Comparison of ENCODE assay signal across 1 cellular context in the genomic region with DNA sequence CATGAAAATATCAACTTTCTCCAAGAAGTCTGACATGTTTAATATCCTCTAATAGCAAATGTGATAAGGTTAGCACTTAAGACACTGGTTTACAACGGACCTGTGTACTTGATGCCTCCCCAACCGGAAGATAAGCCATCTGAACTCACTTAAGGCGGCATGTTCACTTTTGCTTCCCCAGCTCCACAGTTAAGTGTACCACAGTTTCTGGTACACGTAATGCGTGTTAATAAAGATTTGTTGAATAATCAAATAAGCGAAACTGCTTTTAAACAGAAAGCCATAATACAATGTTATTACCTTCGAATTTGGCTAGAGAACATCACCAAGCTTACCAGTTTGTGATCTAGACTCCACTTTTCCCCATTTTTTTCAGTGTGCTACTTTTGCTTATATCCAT.
TF ChIP-seq lines count a peak whose summit lies in the region.

No MANE protein-coding gene starts in this region.

TF ChIP-seq in SK-N-SH, 30 proteins besides CTCF, POLR2A, EP300 and RAD21 (continued from another document):
- TF ChIP-seq TEAD4 (IDR thresholded peaks at IDR 0.05; ENCODE audit: borderline replicate concordance, insufficient read depth) (no peak), NFIC (IDR thresholded peaks at IDR 0.05; ENCODE audit: borderline replicate concordance) (no peak), PBX3 (IDR thresholded peaks at IDR 0.05) (no peak), TAF1 (IDR thresholded peaks at IDR 0.05; ENCODE audit: borderline replicate concordance, low read depth, low read length) (no peak), USF1 (IDR thresholded peaks at IDR 0.05; ENCODE audit: borderline replicate concordance, low read depth) (no peak)
- TF ChIP-seq, protein P1, sequence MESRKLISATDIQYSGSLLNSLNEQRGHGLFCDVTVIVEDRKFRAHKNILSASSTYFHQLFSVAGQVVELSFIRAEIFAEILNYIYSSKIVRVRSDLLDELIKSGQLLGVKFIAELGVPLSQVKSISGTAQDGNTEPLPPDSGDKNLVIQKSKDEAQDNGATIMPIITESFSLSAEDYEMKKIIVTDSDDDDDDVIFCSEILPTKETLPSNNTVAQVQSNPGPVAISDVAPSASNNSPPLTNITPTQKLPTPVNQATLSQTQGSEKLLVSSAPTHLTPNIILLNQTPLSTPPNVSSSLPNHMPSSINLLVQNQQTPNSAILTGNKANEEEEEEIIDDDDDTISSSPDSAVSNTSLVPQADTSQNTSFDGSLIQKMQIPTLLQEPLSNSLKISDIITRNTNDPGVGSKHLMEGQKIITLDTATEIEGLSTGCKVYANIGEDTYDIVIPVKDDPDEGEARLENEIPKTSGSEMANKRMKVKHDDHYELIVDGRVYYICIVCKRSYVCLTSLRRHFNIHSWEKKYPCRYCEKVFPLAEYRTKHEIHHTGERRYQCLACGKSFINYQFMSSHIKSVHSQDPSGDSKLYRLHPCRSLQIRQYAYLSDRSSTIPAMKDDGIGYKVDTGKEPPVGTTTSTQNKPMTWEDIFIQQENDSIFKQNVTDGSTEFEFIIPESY (IDR thresholded peaks at IDR 0.05; ENCODE audit: borderline replicate concordance, low read depth), result no peak
TF ChIP-seq in SK-N-SH: peak in this region for 0.
